In the genomic region with DNA sequence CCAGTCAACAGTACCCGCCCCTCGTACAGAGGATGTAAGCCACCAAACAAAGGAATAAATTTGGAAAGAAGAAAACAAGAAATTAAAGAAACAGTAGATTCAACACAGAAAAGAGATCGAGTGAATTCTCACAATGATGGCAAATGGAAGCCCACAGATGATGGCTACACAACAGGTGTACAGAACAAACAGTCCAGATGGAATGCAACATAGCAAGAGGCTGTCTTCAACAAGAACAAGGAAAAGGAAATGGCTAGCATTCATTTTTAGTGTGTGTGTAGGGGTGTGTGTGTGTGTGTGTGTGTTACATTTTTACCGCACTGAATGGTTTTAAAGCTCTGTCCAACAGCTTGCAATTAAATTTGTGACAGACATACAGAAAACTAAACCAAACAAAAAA, we compare ENCODE assay signal across 24 cellular contexts.
"Had no signal": no experiment of that assay in that cellular context is flagged by ENCODE, and none has a peak within 500 bp of the region (broad histone marks: within the 10 kb centered on the region; RNA-seq: fewer than 3 reads in every experiment).

No MANE protein-coding gene starts in this region.

- H3K36me3 Mint-ChIP-seq: naive thymus-derived CD8-positive, alpha-beta T cell; stimulated activated naive B cell treated with anti-CD40 and anti-IgM and Interleukin-4, amounts not matched to agents 10 μg/mL and 1 μg/mL and 100 μg/mL, for 72 hours had no signal

- H3K4me3 Mint-ChIP-seq: mesothelial cell of epicardium; naive thymus-derived CD8-positive, alpha-beta T cell; stimulated activated naive B cell treated with anti-CD40 and anti-IgM and Interleukin-4, amounts not matched to agents 10 μg/mL and 1 μg/mL and 100 μg/mL, for 72 hours had no signal

- H3K4me2 ChIP-seq: hepatocyte had no signal

- H3K4me3 ChIP-seq: heart left ventricle, hepatocyte, left ventricle myocardium inferior, lung, ovary, right atrium auricular region, right lobe of liver, skin epidermis, stomach, testis, thyroid gland, transverse colon, upper lobe of left lung had no signal

- H3K36me3 ChIP-seq: heart left ventricle, left ventricle myocardium inferior, ovary, right atrium auricular region, right lobe of liver, stomach, thyroid gland, transverse colon, upper lobe of left lung had no signal

- H3K9me3 ChIP-seq: left ventricle myocardium inferior, ovary, right atrium auricular region, right lobe of liver, stomach, testis, thyroid gland, transverse colon, upper lobe of left lung had no signal

- H3K4me1 ChIP-seq: heart left ventricle, left ventricle myocardium inferior, right atrium auricular region, right lobe of liver, testis, thyroid gland, transverse colon, upper lobe of left lung had no signal

- H3K27me3 Mint-ChIP-seq: naive thymus-derived CD8-positive, alpha-beta T cell; progenitor cell of endocrine pancreas; stimulated activated naive B cell treated with anti-CD40 and anti-IgM and Interleukin-4, amounts not matched to agents 10 μg/mL and 1 μg/mL and 100 μg/mL, for 72 hours had no signal

- H3K27ac Mint-ChIP-seq: mesothelial cell of epicardium; naive thymus-derived CD8-positive, alpha-beta T cell; progenitor cell of endocrine pancreas; stimulated activated naive B cell treated with anti-CD40 and anti-IgM and Interleukin-4, amounts not matched to agents 10 μg/mL and 1 μg/mL and 100 μg/mL, for 72 hours had no signal

- DNase-seq: heart left ventricle; islet precursor cell; left ventricle myocardium inferior; mesendoderm; naive thymus-derived CD8-positive, alpha-beta T cell; ovary; right lobe of liver; stimulated activated CD4-positive, alpha-beta T cell treated with anti-CD3 and anti-CD28 coated beads, Interleukin-12 subunit alpha, Interleukin-12 subunit beta, amount 100 ng/mL, for 4 hours; stimulated activated CD4-positive, alpha-beta T cell treated with anti-CD3 and anti-CD28 coated beads, Interleukin-15, amount 100 ng/mL, for 24 hours; stimulated activated CD4-positive, alpha-beta T cell treated with anti-CD3 and anti-CD28 coated beads, Interleukin-2, amount 100 ng/mL, for 24 hours; stimulated activated CD4-positive, alpha-beta T cell treated with anti-CD3 and anti-CD28 coated beads, Interleukin-4, amount 100 ng/mL, for 1 hour; stimulated activated naive B cell treated with anti-CD40 and anti-IgM and Interleukin-4, amounts not matched to agents 10 μg/mL and 1 μg/mL and 100 μg/mL, for 72 hours; stimulated activated naive CD8-positive, alpha-beta T cell treated with anti-CD3 and anti-CD28 coated beads, Interleukin-15, Interleukin-2, amounts not matched to agents 100 U/mL and 50 U/mL, for 24 hours; stomach; testis; thyroid gland; transverse colon; upper lobe of left lung had no signal

- H3K9me3 Mint-ChIP-seq: stimulated activated naive B cell treated with anti-CD40 and anti-IgM and Interleukin-4, amounts not matched to agents 10 μg/mL and 1 μg/mL and 100 μg/mL, for 72 hours had no signal

- H3K4me1 Mint-ChIP-seq: stimulated activated naive B cell treated with anti-CD40 and anti-IgM and Interleukin-4, amounts not matched to agents 10 μg/mL and 1 μg/mL and 100 μg/mL, for 72 hours had no signal

- H3K27ac ChIP-seq: heart left ventricle, hepatocyte, left ventricle myocardium inferior, ovary, right atrium auricular region, right lobe of liver, skin epidermis, stomach, testis, thyroid gland, transverse colon, upper lobe of left lung had no signal

- H3K27me3 ChIP-seq: heart left ventricle, hepatocyte, ovary, right atrium auricular region, right lobe of liver, stomach, testis, thyroid gland, transverse colon, upper lobe of left lung had no signal

- ATAC-seq: heart left ventricle; naive thymus-derived CD8-positive, alpha-beta T cell; right lobe of liver; stimulated activated naive B cell treated with anti-CD40 and anti-IgM and Interleukin-4, amounts not matched to agents 10 μg/mL and 1 μg/mL and 100 μg/mL, for 72 hours; stimulated activated naive CD8-positive, alpha-beta T cell treated with anti-CD3 and anti-CD28 coated beads, Interleukin-15, Interleukin-2, amounts not matched to agents 100 U/mL and 50 U/mL, for 24 hours had no signal

- H2AFZ ChIP-seq: hepatocyte had no signal
